ENCODE assay signal across 1 cellular context in genomic region chr11:85937838-85938237, GRCh38.
A peak's percentile ranks its signal among the peaks of the same experiment; 100 is the strongest.
TF ChIP-seq lines count a peak whose summit lies in the region.

No MANE protein-coding gene starts in this region.

TF ChIP-seq in K562, 482 proteins besides CTCF, POLR2A, EP300 and RAD21 (continued from another document):
- TF ChIP-seq JUN (IDR thresholded peaks at IDR 0.05; ENCODE audit: borderline replicate concordance, low read depth, low read length) (no peak), JUN (CRISPR knock-in tag; IDR thresholded peaks at IDR 0.05; ENCODE audit: borderline replicate concordance) (no peak), RAD51 (IDR thresholded peaks at IDR 0.05; ENCODE audit: borderline replicate concordance, low read depth) (peak; percentile 65), TFE3 (CRISPR knock-in tag; IDR thresholded peaks at IDR 0.05) (peak; percentile 89), MBD1 (CRISPR knock-in tag; IDR thresholded peaks at IDR 0.05) (no peak), USF2 (CRISPR knock-in tag; IDR thresholded peaks at IDR 0.05) (peak; percentile 24; the same call in 1 of the 2 replicates), ATF3 (IDR thresholded peaks at IDR 0.05) (peak; percentile 37; the same call in 1 of the 2 replicates), ATF3 (CRISPR knock-in tag; conservative IDR thresholded peaks at IDR 0.05) (no peak), ATF7 (IDR thresholded peaks at IDR 0.05) (peak; percentile 60)
TF ChIP-seq in K562: peak in this region for 6.
